Comparison of ENCODE assay signal across 21 cellular contexts in genomic region chr1:162367073-162367472, GRCh38. TPM values are rescaled to one million over a fixed set of nuclear protein-coding genes. Genes with fewer than 3 reads are reported as not detected.
DNase-seq lines count a peak whose midpoint lies in the region; ATAC-seq and TF ChIP-seq lines count a peak whose summit lies in the region.
"Had no signal": no experiment of that assay in that cellular context is flagged by ENCODE, and none has a peak within 500 bp of the region (broad histone marks: within the 10 kb centered on the region; RNA-seq: fewer than 3 reads in every experiment).

No MANE protein-coding gene starts in this region.

- DNase-seq in Caco-2 (no peak), left cardiac atrium (no peak), SKM-1 treated with dmso at 0.1 percent for 144 hours (lab: John Stamatoyannopoulos, UW; ENCODE audit: unreplicated experiment) (no peak), GM10266 (ENCODE audit: extremely low spot score) (no peak), head of caudate nucleus (no peak), Ammon's horn (ENCODE audit: low spot score) (no peak)
- no peak for DNase-seq in activated CD4-positive, alpha-beta memory T cell treated with anti-CD3 and anti-CD28 coated beads, Interleukin-2, amount 10 ng/mL, durations not matched to agents 7 days and 5 days
- DNase-seq: activated gamma-delta T cell treated with Interleukin-2 at 50 U/mL for 16 hours; CD4-positive, alpha-beta memory T cell; GDM1; H7; Karpas-422; NCI-H1694 treated with DMSO at 0.1 percent for 48 hours; NCI-H774; SHP77 had no signal

- intact Hi-C loops in Caco-2 (cut with micrococcal nuclease; ENCODE audit: unreplicated experiment) (no loop called here), left cardiac atrium (cut with DNase I) (no loop called here), head of caudate nucleus (cut with DNase I) (no loop called here)

- H3K27ac ChIP-seq in skeletal muscle tissue (ENCODE audit: low read depth, low read length): no peak overlapping the region
- H3K27ac ChIP-seq: uterus had no signal

- no peaks in the 10 kb centered on the region for H3K36me3 Mint-ChIP-seq in Caco-2 (ENCODE audit: insufficient read depth, unreplicated experiment)
- H3K36me3 Mint-ChIP-seq in activated CD4-positive, alpha-beta memory T cell treated with anti-CD3 and anti-CD28 coated beads, Interleukin-2, amount 10 ng/mL, durations not matched to agents 7 days and 5 days (ENCODE audit: low read depth): no peaks in the 10 kb centered on the region
- H3K36me3 Mint-ChIP-seq: CD4-positive, alpha-beta memory T cell had no signal

- TF ChIP-seq CTCF in Caco-2 (IDR thresholded peaks at IDR 0.05; ENCODE audit: insufficient read depth in 1 of 2, low read depth in 1 of 2, low read length in 1 of 2, severe bottlenecking in 1 of 2, unreplicated experiment in 1 of 2) (no peak), GM10266 (IDR thresholded peaks at IDR 0.05; ENCODE audit: control insufficient read depth, insufficient read depth, low read depth, missing control alignments) (no peak)

- BruUV-seq in Caco-2 (replicated peaks; lab: Mats Ljungman, UMichigan): no TSS peak

- no peaks in the 10 kb centered on the region for H3K4me1 Mint-ChIP-seq in Caco-2 (ENCODE audit: low read depth, unreplicated experiment)
- H3K4me1 Mint-ChIP-seq in activated CD4-positive, alpha-beta memory T cell treated with anti-CD3 and anti-CD28 coated beads, Interleukin-2, amount 10 ng/mL, durations not matched to agents 7 days and 5 days: no peaks in the 10 kb centered on the region
- H3K4me1 Mint-ChIP-seq: CD4-positive, alpha-beta memory T cell had no signal

- H3K4me1 ChIP-seq in Caco-2: no peaks in the 10 kb centered on the region
- H3K4me1 ChIP-seq in skeletal muscle tissue (ENCODE audit: control insufficient read depth in 3 of 3, insufficient read depth in 3 of 3, low read length in 3 of 3): no peaks in the 10 kb centered on the region
- H3K4me1 ChIP-seq: uterus had no signal

- peak; percentile 38 to 61 for ATAC-seq in left cardiac atrium

- H3K27me3 ChIP-seq in Caco-2 (replicated peaks; ENCODE audit: control insufficient read depth, insufficient read depth, low read length) (no peaks in the 10 kb centered on the region), skeletal muscle tissue (ENCODE audit: control insufficient read depth in 3 of 3, insufficient read depth in 3 of 3, low read length in 3 of 3) (peaks cover 0 to 3% (median 0%) of the 10 kb centered on the region in 3 donors)
- H3K27me3 ChIP-seq: uterus had no signal

- H3K9ac ChIP-seq in skeletal muscle tissue (ENCODE audit: low read depth in 1 of 3, low read length in 3 of 3): peak overlapping the region in 1 of 3 donors; percentile 57

- H3K27ac Mint-ChIP-seq in Caco-2 (ENCODE audit: unreplicated experiment): no peak overlapping the region
- H3K27ac Mint-ChIP-seq in activated CD4-positive, alpha-beta memory T cell treated with anti-CD3 and anti-CD28 coated beads, Interleukin-2, amount 10 ng/mL, durations not matched to agents 7 days and 5 days: no peak overlapping the region
- H3K27ac Mint-ChIP-seq: CD4-positive, alpha-beta memory T cell had no signal

- H3K9me3 ChIP-seq in Caco-2 (no peaks in the 10 kb centered on the region), skeletal muscle tissue (ENCODE audit: control insufficient read depth in 3 of 3, low read length in 3 of 3) (no peaks in the 10 kb centered on the region)
- H3K9me3 ChIP-seq: uterus had no signal

- no peak overlapping the region for H3K4me3 ChIP-seq in Caco-2 (ENCODE audit: low read depth, low read length)
- peak overlapping the region; percentile 55 to 66 (median 59) for H3K4me3 ChIP-seq in skeletal muscle tissue (ENCODE audit: low read length in 3 of 3)
- H3K4me3 ChIP-seq: uterus had no signal

- H3K4me3 Mint-ChIP-seq in Caco-2 (ENCODE audit: unreplicated experiment): peak overlapping the region; percentile 63
- peak overlapping the region; percentile 45 for H3K4me3 Mint-ChIP-seq in activated CD4-positive, alpha-beta memory T cell treated with anti-CD3 and anti-CD28 coated beads, Interleukin-2, amount 10 ng/mL, durations not matched to agents 7 days and 5 days

- H3K9me3 Mint-ChIP-seq in Caco-2 (ENCODE audit: unreplicated experiment): no peaks in the 10 kb centered on the region
- no peaks in the 10 kb centered on the region for H3K9me3 Mint-ChIP-seq in activated CD4-positive, alpha-beta memory T cell treated with anti-CD3 and anti-CD28 coated beads, Interleukin-2, amount 10 ng/mL, durations not matched to agents 7 days and 5 days
- H3K9me3 Mint-ChIP-seq: CD4-positive, alpha-beta memory T cell had no signal

- CTCF ChIA-PET in Caco-2 (lab: Charles Lee): no interaction called here
- CTCF ChIA-PET in activated CD4-positive, alpha-beta memory T cell treated with anti-CD3 and anti-CD28 coated beads, Interleukin-2, amount 10 ng/mL, durations not matched to agents 7 days and 5 days (lab: Charles Lee): no interaction called here

- POLR2A ChIA-PET in Caco-2 (lab: Charles Lee): no interaction called here
- POLR2A ChIA-PET in activated CD4-positive, alpha-beta memory T cell treated with anti-CD3 and anti-CD28 coated beads, Interleukin-2, amount 10 ng/mL, durations not matched to agents 7 days and 5 days (lab: Charles Lee): no interaction called here

- no peaks in the 10 kb centered on the region; the same call in 1 of the 2 replicates for H3K36me3 ChIP-seq in Caco-2 (ENCODE audit: control insufficient read depth, insufficient read depth, low read length)
- H3K36me3 ChIP-seq in skeletal muscle tissue (ENCODE audit: control insufficient read depth in 3 of 3, insufficient read depth in 3 of 3, low read length in 3 of 3): no peaks in the 10 kb centered on the region
- H3K36me3 ChIP-seq: uterus had no signal

- H3K27me3 Mint-ChIP-seq in Caco-2 (ENCODE audit: insufficient read depth, unreplicated experiment): no peaks in the 10 kb centered on the region
- H3K27me3 Mint-ChIP-seq in activated CD4-positive, alpha-beta memory T cell treated with anti-CD3 and anti-CD28 coated beads, Interleukin-2, amount 10 ng/mL, durations not matched to agents 7 days and 5 days: peaks cover 1% of the 10 kb centered on the region

RNA-seq across cellular contexts. Expression of gene SPATA46, which starts 9.6 kb away (rescaled TPM):
- total RNA-seq in Caco-2 (2022): not detected in 2 replicates
- not detected for total RNA-seq in activated CD4-positive, alpha-beta memory T cell treated with anti-CD3 and anti-CD28 coated beads, Interleukin-2, amount 10 ng/mL, durations not matched to agents 7 days and 5 days
- not detected for total RNA-seq in left cardiac atrium
- total RNA-seq in skeletal muscle tissue: not detected
- total RNA-seq: activated CD8-positive, alpha-beta memory T cell treated with anti-CD3 and anti-CD28 coated beads for 36 hours; bronchial epithelial cell; CD4-positive, alpha-beta memory T cell; H7; lung microvascular endothelial cell; osteocyte; uterus had no signal

RNA-seq across cellular contexts. Expression of gene C1orf226, which starts 14.5 kb away (rescaled TPM):
- 5.3 and 7.3 TPM in 2 replicates for total RNA-seq in Caco-2 (2022)
- not detected for total RNA-seq in activated CD4-positive, alpha-beta memory T cell treated with anti-CD3 and anti-CD28 coated beads, Interleukin-2, amount 10 ng/mL, durations not matched to agents 7 days and 5 days
- 1 to 10 TPM; 2.3 to 4.9 TPM for total RNA-seq in left cardiac atrium
- total RNA-seq in skeletal muscle tissue: 0.52 TPM
- total RNA-seq: CD4-positive, alpha-beta memory T cell had no signal

RNA-seq across cellular contexts. Expression of gene SH2D1B, which starts 44.9 kb away (rescaled TPM):
- total RNA-seq in Caco-2 (2022) (not detected in 2 replicates), left cardiac atrium (under 1 TPM; 0.13 to 0.27 TPM), skeletal muscle tissue (0.52 TPM)
- not detected for total RNA-seq in activated CD4-positive, alpha-beta memory T cell treated with anti-CD3 and anti-CD28 coated beads, Interleukin-2, amount 10 ng/mL, durations not matched to agents 7 days and 5 days
- total RNA-seq: activated CD8-positive, alpha-beta memory T cell treated with anti-CD3 and anti-CD28 coated beads for 36 hours; bronchial epithelial cell; CD4-positive, alpha-beta memory T cell; H7; lung microvascular endothelial cell; osteocyte had no signal
